In genomic region chr12:52372216-52373154, GRCh38 we compare ENCODE assay signal across 10 cellular contexts. TPM values are rescaled to one million over a fixed set of nuclear protein-coding genes. Genes with fewer than 3 reads are reported as not detected.
DNase-seq lines count a peak whose midpoint lies in the region; ATAC-seq, FAIRE-seq and TF ChIP-seq lines count a peak whose summit lies in the region.
"Had no signal": no experiment of that assay in that cellular context is flagged by ENCODE, and none has a peak within 500 bp of the region (broad histone marks: within the 10 kb centered on the region; RNA-seq: fewer than 3 reads in every experiment).

No MANE protein-coding gene starts in this region.

- no peak overlapping the region for H3K4me3 ChIP-seq in kidney (ENCODE audit: low read length in 2 of 2)

- no peak overlapping the region for H3K27ac ChIP-seq in 22Rv1
- H3K27ac ChIP-seq in kidney (ENCODE audit: low read depth in 2 of 2, low read length in 2 of 2): no peak overlapping the region

- ATAC-seq in HG03108 (IDR thresholded peaks at IDR 0.05; ENCODE audit: unreplicated experiment): no peak

- peak; percentile 58 for DNase-seq in GM12891 (ENCODE audit: insufficient read length, low spot score)
- DNase-seq in NCI-H2107 (lab: John Stamatoyannopoulos, UW): peak; percentile 90
- peak; percentile 60 for DNase-seq in UCSD-AML1 (lab: John Stamatoyannopoulos, UW; ENCODE audit: unreplicated experiment)
- DNase-seq in cerebellar cortex (ENCODE audit: low spot score): peak; percentile 48
- peak; percentile 88 for DNase-seq in kidney
- peak; percentile 16 for DNase-seq in stimulated activated CD4-positive, alpha-beta T cell treated with anti-CD3 and anti-CD28 coated beads, Interleukin-2, amount 100 ng/mL, for 4 hours (ENCODE audit: low read depth)

- H3K9ac ChIP-seq in kidney (ENCODE audit: low read length in 2 of 2): no peak overlapping the region

- intact Hi-C loops in kidney (cut with DNase I): loop anchor here (10.0 kb wide), 1 partner anchor 502 kb away; no protein-coding TSS in a partner anchor

- TF ChIP-seq CTCF in 22Rv1 (IDR thresholded peaks at IDR 0.05) (peak; percentile 98), kidney (IDR thresholded peaks at IDR 0.05; ENCODE audit: borderline replicate concordance, extremely low read depth, insufficient read depth) (peak; percentile 93)

- peaks cover 0 to 3% of the 10 kb centered on the region in 2 donors for H3K9me3 ChIP-seq in kidney (ENCODE audit: control insufficient read depth in 1 of 2, low read length in 2 of 2)

- no peaks in the 10 kb centered on the region for H3K36me3 ChIP-seq in kidney (ENCODE audit: control insufficient read depth in 1 of 2, insufficient read depth in 2 of 2, low read length in 2 of 2)

- FAIRE-seq in GM12891 (lab: Jason Lieb, UNC) (peak; percentile 66), kidney (lab: Jason Lieb, UNC) (peak; percentile 91)
- FAIRE-seq: G401.6 had no signal

- no peak for TF ChIP-seq POLR2A in GM12891 (IDR thresholded peaks at IDR 0.05; ENCODE audit: low read depth, low read length)

- H3K4me1 ChIP-seq in kidney (ENCODE audit: control insufficient read depth in 1 of 2, insufficient read depth in 1 of 2, low read depth in 1 of 2, low read length in 2 of 2): peaks cover 10 to 11% of the 10 kb centered on the region in 2 donors

TF ChIP-seq in GM12891, 5 proteins besides CTCF, POLR2A, EP300 and RAD21:
- TF ChIP-seq POU2F2 (IDR thresholded peaks at IDR 0.05; ENCODE audit: low read depth, low read length) (no peak), POLR2AphosphoS5 (IDR thresholded peaks at IDR 0.05; ENCODE audit: low read depth, low read length) (no peak), PAX5 (IDR thresholded peaks at IDR 0.05; ENCODE audit: insufficient read depth, low read length, severe bottlenecking) (no peak), SPI1 (IDR thresholded peaks at IDR 0.05; ENCODE audit: low read depth, low read length) (no peak), TAF1 (IDR thresholded peaks at IDR 0.05; ENCODE audit: low read depth, low read length) (no peak)

RNA-seq across cellular contexts. Expression of gene KRT85, which starts 5.2 kb away (rescaled TPM):
- 0.08 TPM for polyA plus RNA-seq in GM12891 (2012; ENCODE audit: low read depth, missing spikeins)
- total RNA-seq in kidney: not detected
- 0.58 TPM for polyA plus RNA-seq in kidney (ENCODE audit: insufficient read depth, low read depth, low replicate concordance)
- total RNA-seq: mononuclear cell had no signal

RNA-seq across cellular contexts. Expression of gene KRT84, which starts 13.0 kb away (rescaled TPM):
- polyA plus RNA-seq in GM12891 (2012; ENCODE audit: low read depth, missing spikeins): not detected
- total RNA-seq in kidney: not detected
- not detected for polyA plus RNA-seq in kidney (ENCODE audit: insufficient read depth, low read depth, low replicate concordance)
- total RNA-seq: mononuclear cell had no signal

RNA-seq across cellular contexts. Expression of gene KRT82, which starts 33.6 kb away (rescaled TPM):
- not detected for polyA plus RNA-seq in GM12891 (2012; ENCODE audit: low read depth, missing spikeins)
- not detected for total RNA-seq in kidney
- polyA plus RNA-seq in kidney (ENCODE audit: insufficient read depth, low read depth, low replicate concordance): not detected
- total RNA-seq: mononuclear cell had no signal

RNA-seq across cellular contexts. Expression of gene KRT83, which starts 51.3 kb away (rescaled TPM):
- not detected for polyA plus RNA-seq in GM12891 (2012; ENCODE audit: low read depth, missing spikeins)
- total RNA-seq in kidney: not detected
- not detected for polyA plus RNA-seq in kidney (ENCODE audit: insufficient read depth, low read depth, low replicate concordance)
- total RNA-seq: mononuclear cell had no signal

Comparison
In these comparisons a context has a peak if more than half of its experiments do, and no peak if none do; other contexts are left out.
1. DNase-seq: peak in every context shown above with its lines; median percentile 90 in NCI-H2107; 88 in kidney; 60 in UCSD-AML1; 58 in GM12891; 48 in cerebellar cortex; 16 in stimulated activated CD4-positive, alpha-beta T cell treated with anti-CD3 and anti-CD28 coated beads, Interleukin-2, amount 100 ng/mL, for 4 hours.